1 cellular context compared by ENCODE assay signal in genomic region chr6:111909238-111909637, GRCh38.
TF ChIP-seq lines count a peak whose summit lies in the region.

No MANE protein-coding gene starts in this region.

TF ChIP-seq in WTC11, 78 proteins besides CTCF, POLR2A, EP300 and RAD21 (continued from another document):
- TF ChIP-seq ATF6 (CRISPR knock-in tag; IDR thresholded peaks at IDR 0.05): no peak
